ENCODE assay signal across 19 cellular contexts in genomic region chr17:45274033-45274432, GRCh38. TPM values are rescaled to one million over a fixed set of nuclear protein-coding genes. Genes with fewer than 3 reads are reported as not detected.
A peak's percentile ranks its signal among the peaks of the same experiment; 100 is the strongest.
DNase-seq lines count a peak whose midpoint lies in the region; TF ChIP-seq lines count a peak whose summit lies in the region.
"Had no signal": no experiment of that assay in that cellular context is flagged by ENCODE, and none has a peak within 500 bp of the region (broad histone marks: within the 10 kb centered on the region; RNA-seq: fewer than 3 reads in every experiment).

No MANE protein-coding gene starts in this region.

- no peak overlapping the region for H2AFZ ChIP-seq in osteoblast (ENCODE audit: low read length)

- H3K9ac ChIP-seq in HUES64 (ENCODE audit: low read depth, low read length) (peak overlapping the region; percentile 5; the same call in 1 of the 2 replicates), endodermal cell (ENCODE audit: extremely low read depth, low read length, poor library complexity, severe bottlenecking) (no peak overlapping the region)

- H3K4me3 ChIP-seq in HUES64 (ENCODE audit: low read length) (no peak overlapping the region), endodermal cell (ENCODE audit: low read length) (no peak overlapping the region), osteoblast (ENCODE audit: insufficient read depth, low read length) (no peak overlapping the region)
- H3K4me3 ChIP-seq: BLaER1 treated with 17β-estradiol and CSF1 and Interleukin-3, amounts not matched to agents 10 nM and 100 nM; HAP-1; K562 had no signal

- 96% methylated on average over 5 of the region's 5 CpGs for WGBS in HUES64
- 93 to 100% methylated on average over 4 to 5 of the region's 5 CpGs for WGBS in endodermal cell (ENCODE audit: insufficient coverage in 1 of 2, insufficient read length in 1 of 2), 2 experiments

- H3K27me3 Mint-ChIP-seq in activated T-cell treated with anti-CD3 and anti-CD28 coated beads, Interleukin-2, amount 50 U/mL, for 24 hours: no peaks in the 10 kb centered on the region
- no peaks in the 10 kb centered on the region for H3K27me3 Mint-ChIP-seq in endodermal cell (ENCODE audit: insufficient read depth)

- DNase-seq in activated T-cell treated with anti-CD3 and anti-CD28 coated beads, Interleukin-2, amount 50 U/mL, for 24 hours: no peak
- DNase-seq in activated T-cell treated with anti-CD3 and anti-CD28 coated beads for 4 hours: no peak
- no peak for DNase-seq in endodermal cell
- DNase-seq in osteoblast (ENCODE audit: insufficient read length, low spot score, missing footprints): peak; percentile 41
- no peak for DNase-seq in NCI-H446 (lab: John Stamatoyannopoulos, UW)
- no peak for DNase-seq in GM19240 (ENCODE audit: insufficient read length, low spot score)
- no peak for DNase-seq in stimulated activated CD4-positive, alpha-beta T cell treated with anti-CD3 and anti-CD28 coated beads, Interleukin-4, amount 100 ng/mL, for 24 hours
- DNase-seq: DND-41, NCI-H1417 treated with DMSO at 0.1 percent for 48 hours, NCI-H1930, NCI-H2171, NCI-H446 treated with DMSO at 0.1 percent for 48 hours, NCI-H748 treated with DMSO at 0.1 percent for 48 hours had no signal

- H3K4me1 ChIP-seq in HUES64 (ENCODE audit: insufficient read depth, low read length) (no peaks in the 10 kb centered on the region), endodermal cell (ENCODE audit: control insufficient read depth, insufficient read depth, low read length) (peaks cover 4% of the 10 kb centered on the region), osteoblast (ENCODE audit: insufficient read depth, low read length) (peaks cover 13% of the 10 kb centered on the region)
- H3K4me1 ChIP-seq: HAP-1 had no signal

- no peaks in the 10 kb centered on the region for H3K9me3 Mint-ChIP-seq in activated T-cell treated with anti-CD3 and anti-CD28 coated beads, Interleukin-2, amount 50 U/mL, for 24 hours
- H3K9me3 Mint-ChIP-seq in endodermal cell: no peaks in the 10 kb centered on the region

- no peaks in the 10 kb centered on the region for H3K79me2 ChIP-seq in osteoblast (ENCODE audit: insufficient read depth, low read length)

- H3K27me3 ChIP-seq in HUES64 (ENCODE audit: insufficient read depth, low read length) (no peaks in the 10 kb centered on the region), endodermal cell (ENCODE audit: control insufficient read depth, insufficient read depth, low read length, poor library complexity, severe bottlenecking) (no peaks in the 10 kb centered on the region), osteoblast (ENCODE audit: insufficient read depth, low read length) (no peaks in the 10 kb centered on the region)
- H3K27me3 ChIP-seq: BLaER1 treated with 17β-estradiol and CSF1 and Interleukin-3, amounts not matched to agents 10 nM and 100 nM had no signal

- peaks cover 40% of the 10 kb centered on the region for H3K4me1 Mint-ChIP-seq in activated T-cell treated with anti-CD3 and anti-CD28 coated beads, Interleukin-2, amount 50 U/mL, for 24 hours (ENCODE audit: low read depth)
- H3K4me1 Mint-ChIP-seq in endodermal cell: peaks cover 5% of the 10 kb centered on the region

- peak overlapping the region; percentile 83 for H3K27ac Mint-ChIP-seq in activated T-cell treated with anti-CD3 and anti-CD28 coated beads, Interleukin-2, amount 50 U/mL, for 24 hours
- peak overlapping the region; percentile 27 for H3K27ac Mint-ChIP-seq in endodermal cell

- H3K27ac ChIP-seq in HUES64 (ENCODE audit: low read depth, low read length): no peak overlapping the region
- no peak overlapping the region for H3K27ac ChIP-seq in endodermal cell (ENCODE audit: low read depth, low read length)
- no peak overlapping the region for H3K27ac ChIP-seq in osteoblast (ENCODE audit: low read depth, low read length)

- H3K4me3 Mint-ChIP-seq in activated T-cell treated with anti-CD3 and anti-CD28 coated beads, Interleukin-2, amount 50 U/mL, for 24 hours: no peak overlapping the region
- no peak overlapping the region for H3K4me3 Mint-ChIP-seq in endodermal cell

- no peak overlapping the region for H3K4me2 ChIP-seq in osteoblast (ENCODE audit: insufficient read depth, low read length)
- H3K4me2 ChIP-seq: BLaER1 treated with 17β-estradiol and CSF1 and Interleukin-3, amounts not matched to agents 10 nM and 100 nM had no signal

- peaks cover 89% of the 10 kb centered on the region for H3K36me3 Mint-ChIP-seq in activated T-cell treated with anti-CD3 and anti-CD28 coated beads, Interleukin-2, amount 50 U/mL, for 24 hours (ENCODE audit: low read depth)
- H3K36me3 Mint-ChIP-seq in endodermal cell (ENCODE audit: low read depth): peaks cover 16% of the 10 kb centered on the region

- H3K36me3 ChIP-seq in HUES64 (ENCODE audit: insufficient read depth, low read length) (peaks cover 30% of the 10 kb centered on the region), endodermal cell (ENCODE audit: control insufficient read depth, insufficient read depth, low read length) (peaks cover 20% of the 10 kb centered on the region), osteoblast (ENCODE audit: insufficient read depth, low read length) (peaks cover 67% of the 10 kb centered on the region)

- H3K9me3 ChIP-seq in HUES64 (ENCODE audit: insufficient read depth, low read depth, low read length) (no peaks in the 10 kb centered on the region), endodermal cell (ENCODE audit: control insufficient read depth, low read length) (no peaks in the 10 kb centered on the region), osteoblast (ENCODE audit: low read depth, low read length) (no peaks in the 10 kb centered on the region)
- H3K9me3 ChIP-seq: BLaER1 treated with 17β-estradiol and CSF1 and Interleukin-3, amounts not matched to agents 10 nM and 100 nM; HAP-1 had no signal

- TF ChIP-seq CTCF in endodermal cell (conservative IDR thresholded peaks at IDR 0.05) (no peak), osteoblast (IDR thresholded peaks at IDR 0.05; ENCODE audit: extremely low read depth, low read depth, low read length) (no peak)

- H4K20me1 ChIP-seq in osteoblast (ENCODE audit: insufficient read depth, low read length): peaks cover 58% of the 10 kb centered on the region

RNA-seq across cellular contexts. Expression of gene SPATA32, which starts 12.1 kb away (rescaled TPM):
- not detected for polyA plus RNA-seq in HUES64 (2013, experiment 1 of 2)
- polyA plus RNA-seq in HUES64 (2013, experiment 2 of 2): not detected
- total RNA-seq in endodermal cell (under 1 TPM in 1 of 2 donors, not detected in 1; 0.18 TPM), osteoblast (not detected in 2 replicates)
- not detected for polyA plus RNA-seq in endodermal cell (2013, experiment 1 of 2)
- not detected for polyA plus RNA-seq in endodermal cell (2013, experiment 2 of 2)
- total RNA-seq: A172, HT1080, K562 had no signal

RNA-seq across cellular contexts. Expression of gene MAP3K14, which starts 42.8 kb away (rescaled TPM):
- polyA plus RNA-seq in HUES64 (2013, experiment 1 of 2): 3.4 TPM
- polyA plus RNA-seq in HUES64 (2013, experiment 2 of 2): 3.2 TPM
- total RNA-seq in endodermal cell: 1 to 10 TPM; 4.6 to 5.5 TPM
- polyA plus RNA-seq in endodermal cell (2013, experiment 1 of 2): 5.3 TPM
- 4.0 TPM for polyA plus RNA-seq in endodermal cell (2013, experiment 2 of 2)
- 2.7 and 3.6 TPM in 2 replicates for total RNA-seq in osteoblast

RNA-seq across cellular contexts. Expression of gene FMNL1, which starts 52.3 kb away (rescaled TPM):
- 4.1 TPM for polyA plus RNA-seq in HUES64 (2013, experiment 1 of 2)
- 3.2 TPM for polyA plus RNA-seq in HUES64 (2013, experiment 2 of 2)
- total RNA-seq in endodermal cell: 1 to 10 TPM; 3.5 to 4.5 TPM
- polyA plus RNA-seq in endodermal cell (2013, experiment 1 of 2): 1.9 TPM
- 1.7 TPM for polyA plus RNA-seq in endodermal cell (2013, experiment 2 of 2)
- 2.7 and 3.6 TPM in 2 replicates for total RNA-seq in osteoblast
